1 cellular context compared by ENCODE assay signal in genomic region chr11:28106351-28107043, GRCh38.
TF ChIP-seq lines count a peak whose summit lies in the region.

No MANE protein-coding gene starts in this region.

TF ChIP-seq in WTC11, 78 proteins besides CTCF, POLR2A, EP300 and RAD21 (continued from another document):
- TF ChIP-seq, protein P1, sequence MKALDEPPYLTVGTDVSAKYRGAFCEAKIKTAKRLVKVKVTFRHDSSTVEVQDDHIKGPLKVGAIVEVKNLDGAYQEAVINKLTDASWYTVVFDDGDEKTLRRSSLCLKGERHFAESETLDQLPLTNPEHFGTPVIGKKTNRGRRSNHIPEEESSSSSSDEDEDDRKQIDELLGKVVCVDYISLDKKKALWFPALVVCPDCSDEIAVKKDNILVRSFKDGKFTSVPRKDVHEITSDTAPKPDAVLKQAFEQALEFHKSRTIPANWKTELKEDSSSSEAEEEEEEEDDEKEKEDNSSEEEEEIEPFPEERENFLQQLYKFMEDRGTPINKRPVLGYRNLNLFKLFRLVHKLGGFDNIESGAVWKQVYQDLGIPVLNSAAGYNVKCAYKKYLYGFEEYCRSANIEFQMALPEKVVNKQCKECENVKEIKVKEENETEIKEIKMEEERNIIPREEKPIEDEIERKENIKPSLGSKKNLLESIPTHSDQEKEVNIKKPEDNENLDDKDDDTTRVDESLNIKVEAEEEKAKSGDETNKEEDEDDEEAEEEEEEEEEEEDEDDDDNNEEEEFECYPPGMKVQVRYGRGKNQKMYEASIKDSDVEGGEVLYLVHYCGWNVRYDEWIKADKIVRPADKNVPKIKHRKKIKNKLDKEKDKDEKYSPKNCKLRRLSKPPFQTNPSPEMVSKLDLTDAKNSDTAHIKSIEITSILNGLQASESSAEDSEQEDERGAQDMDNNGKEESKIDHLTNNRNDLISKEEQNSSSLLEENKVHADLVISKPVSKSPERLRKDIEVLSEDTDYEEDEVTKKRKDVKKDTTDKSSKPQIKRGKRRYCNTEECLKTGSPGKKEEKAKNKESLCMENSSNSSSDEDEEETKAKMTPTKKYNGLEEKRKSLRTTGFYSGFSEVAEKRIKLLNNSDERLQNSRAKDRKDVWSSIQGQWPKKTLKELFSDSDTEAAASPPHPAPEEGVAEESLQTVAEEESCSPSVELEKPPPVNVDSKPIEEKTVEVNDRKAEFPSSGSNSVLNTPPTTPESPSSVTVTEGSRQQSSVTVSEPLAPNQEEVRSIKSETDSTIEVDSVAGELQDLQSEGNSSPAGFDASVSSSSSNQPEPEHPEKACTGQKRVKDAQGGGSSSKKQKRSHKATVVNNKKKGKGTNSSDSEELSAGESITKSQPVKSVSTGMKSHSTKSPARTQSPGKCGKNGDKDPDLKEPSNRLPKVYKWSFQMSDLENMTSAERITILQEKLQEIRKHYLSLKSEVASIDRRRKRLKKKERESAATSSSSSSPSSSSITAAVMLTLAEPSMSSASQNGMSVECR (CRISPR knock-in tag; IDR thresholded peaks at IDR 0.05; ENCODE audit: borderline replicate concordance): no peak
- no peak for TF ChIP-seq EMX1 (CRISPR knock-in tag; IDR thresholded peaks at IDR 0.05)
- TF ChIP-seq SOX15 (CRISPR knock-in tag; IDR thresholded peaks at IDR 0.05): no peak
- TF ChIP-seq, protein P2, sequence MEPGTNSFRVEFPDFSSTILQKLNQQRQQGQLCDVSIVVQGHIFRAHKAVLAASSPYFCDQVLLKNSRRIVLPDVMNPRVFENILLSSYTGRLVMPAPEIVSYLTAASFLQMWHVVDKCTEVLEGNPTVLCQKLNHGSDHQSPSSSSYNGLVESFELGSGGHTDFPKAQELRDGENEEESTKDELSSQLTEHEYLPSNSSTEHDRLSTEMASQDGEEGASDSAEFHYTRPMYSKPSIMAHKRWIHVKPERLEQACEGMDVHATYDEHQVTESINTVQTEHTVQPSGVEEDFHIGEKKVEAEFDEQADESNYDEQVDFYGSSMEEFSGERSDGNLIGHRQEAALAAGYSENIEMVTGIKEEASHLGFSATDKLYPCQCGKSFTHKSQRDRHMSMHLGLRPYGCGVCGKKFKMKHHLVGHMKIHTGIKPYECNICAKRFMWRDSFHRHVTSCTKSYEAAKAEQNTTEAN (CRISPR knock-in tag; IDR thresholded peaks at IDR 0.05): no peak
- no peak for TF ChIP-seq ZNF512 (CRISPR knock-in tag; IDR thresholded peaks at IDR 0.05; ENCODE audit: borderline replicate concordance)
- TF ChIP-seq NFATC4 (CRISPR knock-in tag; IDR thresholded peaks at IDR 0.05): no peak
- no peak for TF ChIP-seq NR3C1 (CRISPR knock-in tag; conservative IDR thresholded peaks at IDR 0.05; ENCODE audit: low read depth)
- no peak for TF ChIP-seq TP53 (CRISPR knock-in tag; IDR thresholded peaks at IDR 0.05)
- no peak for TF ChIP-seq PRRX2 (CRISPR knock-in tag; IDR thresholded peaks at IDR 0.05)
- TF ChIP-seq ZNF219 (CRISPR knock-in tag; IDR thresholded peaks at IDR 0.05; ENCODE audit: borderline replicate concordance): no peak
- no peak for TF ChIP-seq ZNF263 (CRISPR knock-in tag; IDR thresholded peaks at IDR 0.05; ENCODE audit: low read depth)
- TF ChIP-seq CREB1 (CRISPR knock-in tag; IDR thresholded peaks at IDR 0.05): no peak
- TF ChIP-seq, protein P3, sequence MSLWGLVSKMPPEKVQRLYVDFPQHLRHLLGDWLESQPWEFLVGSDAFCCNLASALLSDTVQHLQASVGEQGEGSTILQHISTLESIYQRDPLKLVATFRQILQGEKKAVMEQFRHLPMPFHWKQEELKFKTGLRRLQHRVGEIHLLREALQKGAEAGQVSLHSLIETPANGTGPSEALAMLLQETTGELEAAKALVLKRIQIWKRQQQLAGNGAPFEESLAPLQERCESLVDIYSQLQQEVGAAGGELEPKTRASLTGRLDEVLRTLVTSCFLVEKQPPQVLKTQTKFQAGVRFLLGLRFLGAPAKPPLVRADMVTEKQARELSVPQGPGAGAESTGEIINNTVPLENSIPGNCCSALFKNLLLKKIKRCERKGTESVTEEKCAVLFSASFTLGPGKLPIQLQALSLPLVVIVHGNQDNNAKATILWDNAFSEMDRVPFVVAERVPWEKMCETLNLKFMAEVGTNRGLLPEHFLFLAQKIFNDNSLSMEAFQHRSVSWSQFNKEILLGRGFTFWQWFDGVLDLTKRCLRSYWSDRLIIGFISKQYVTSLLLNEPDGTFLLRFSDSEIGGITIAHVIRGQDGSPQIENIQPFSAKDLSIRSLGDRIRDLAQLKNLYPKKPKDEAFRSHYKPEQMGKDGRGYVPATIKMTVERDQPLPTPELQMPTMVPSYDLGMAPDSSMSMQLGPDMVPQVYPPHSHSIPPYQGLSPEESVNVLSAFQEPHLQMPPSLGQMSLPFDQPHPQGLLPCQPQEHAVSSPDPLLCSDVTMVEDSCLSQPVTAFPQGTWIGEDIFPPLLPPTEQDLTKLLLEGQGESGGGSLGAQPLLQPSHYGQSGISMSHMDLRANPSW (CRISPR knock-in tag; conservative IDR thresholded peaks at IDR 0.05; ENCODE audit: low read depth): no peak
- no peak for TF ChIP-seq SMAD3 (CRISPR knock-in tag; IDR thresholded peaks at IDR 0.05; ENCODE audit: borderline replicate concordance)
